ENCODE assay signal across 9 cellular contexts in the genomic region with DNA sequence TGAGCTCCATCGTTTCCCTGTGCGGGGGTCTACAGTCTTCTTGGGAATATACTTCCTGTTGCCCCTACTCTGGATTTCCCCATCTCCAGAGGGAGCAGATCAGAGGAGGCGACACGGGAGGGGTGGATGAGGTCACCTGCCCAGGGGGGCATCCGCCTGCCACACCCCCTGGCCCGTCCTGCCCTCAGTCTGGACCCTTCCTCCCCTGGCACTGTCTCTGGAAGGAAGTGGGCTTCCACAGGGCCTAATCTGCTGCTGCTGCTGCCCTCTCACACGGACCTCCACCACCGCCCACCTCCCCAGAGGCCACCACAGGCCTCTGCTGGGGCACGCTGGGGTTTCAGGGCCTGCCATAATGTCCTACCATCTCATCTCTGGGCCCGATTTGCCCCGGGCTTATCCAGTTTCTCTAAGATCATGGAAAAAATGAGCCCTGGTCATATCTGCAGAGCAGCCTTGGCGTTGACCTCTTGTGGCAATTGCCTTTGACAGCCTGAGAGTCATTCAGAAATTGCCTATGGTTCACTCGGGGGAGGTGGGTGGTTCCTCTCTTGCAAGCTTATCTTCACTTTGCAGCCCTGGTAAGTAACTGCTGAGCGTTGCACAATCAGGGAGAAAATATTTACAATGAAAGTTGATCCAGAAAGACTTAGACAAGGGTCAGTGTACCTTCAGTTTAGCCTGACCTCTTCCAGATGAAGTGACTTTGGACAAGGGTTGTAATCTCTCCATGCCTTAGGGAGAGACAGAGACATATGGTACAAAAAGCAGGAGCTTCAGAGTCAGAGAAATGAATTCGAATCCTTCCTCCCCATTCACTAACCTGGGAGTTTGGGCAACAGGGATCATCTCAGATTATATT.
DNase-seq lines count a peak whose midpoint lies in the region; ATAC-seq and TF ChIP-seq lines count a peak whose summit lies in the region.
"Had no signal": no experiment of that assay in that cellular context is flagged by ENCODE, and none has a peak within 500 bp of the region (broad histone marks: within the 10 kb centered on the region; RNA-seq: fewer than 3 reads in every experiment).

No MANE protein-coding gene starts in this region.

- no peaks in the 10 kb centered on the region for H3K36me3 ChIP-seq in skeletal muscle tissue (ENCODE audit: control insufficient read depth in 3 of 3, insufficient read depth in 3 of 3, low read length in 3 of 3)

- H3K9me3 Mint-ChIP-seq in HFFc6: no peaks in the 10 kb centered on the region

- no peaks in the 10 kb centered on the region for H3K27me3 ChIP-seq in skeletal muscle tissue (ENCODE audit: control insufficient read depth in 3 of 3, insufficient read depth in 3 of 3, low read length in 3 of 3)

- DNase-seq in GM13977 (ENCODE audit: low spot score) (peak; percentile 63), NOMO-1 treated with dmso at 0.1 percent for 144 hours (lab: John Stamatoyannopoulos, UW; ENCODE audit: unreplicated experiment) (peak; percentile 77), fibroblast of mammary gland (ENCODE audit: low read depth) (peak; percentile 42), HFFc6 (no peak)
- DNase-seq: stimulated activated naive CD4-positive, alpha-beta T cell treated with Interleukin-2 at 50 U/mL for 16 hours had no signal

- no peaks in the 10 kb centered on the region; the same call in none of the 2 replicates for H3K27me3 Mint-ChIP-seq in HFFc6 (ENCODE audit: insufficient read depth)

- H3K9ac ChIP-seq in skeletal muscle tissue (ENCODE audit: low read depth in 1 of 3, low read length in 3 of 3): peak overlapping the region in 1 of 3 donors; percentile 57

- H3K9me3 ChIP-seq in skeletal muscle tissue (ENCODE audit: control insufficient read depth in 3 of 3, low read length in 3 of 3): no peaks in the 10 kb centered on the region

- H3K36me3 Mint-ChIP-seq in HFFc6 (ENCODE audit: low read depth): no peaks in the 10 kb centered on the region

- no peak for ATAC-seq in HG03460 (IDR thresholded peaks at IDR 0.05; ENCODE audit: unreplicated experiment)
- ATAC-seq in HG03378 (IDR thresholded peaks at IDR 0.05; ENCODE audit: unreplicated experiment): no peak
- no peak for ATAC-seq in GM21390 (IDR thresholded peaks at IDR 0.05; ENCODE audit: unreplicated experiment)

- in situ Hi-C loops in GM13977 (cut with MboI; ENCODE audit: low pct_unique_long_range_greater_than_20kb, low sequenced_read_pairs, unreplicated experiment): no loop called here

- peaks cover 17% of the 10 kb centered on the region for H3K4me1 Mint-ChIP-seq in HFFc6 (ENCODE audit: low read depth)

- H3K4me3 ChIP-seq in fibroblast of mammary gland (ENCODE audit: control insufficient read depth, low read depth, low read length) (no peak overlapping the region), skeletal muscle tissue (ENCODE audit: low read length in 3 of 3) (no peak overlapping the region)

- TF ChIP-seq CTCF in GM13977 (IDR thresholded peaks at IDR 0.05; ENCODE audit: extremely low read depth, insufficient read depth, missing control alignments) (no peak), fibroblast of mammary gland (conservative IDR thresholded peaks at IDR 0.05; ENCODE audit: control insufficient read depth, insufficient read depth, low read depth, low read length) (no peak), HFFc6 (IDR thresholded peaks at IDR 0.05) (no peak)

- no peak overlapping the region for H3K4me3 Mint-ChIP-seq in HFFc6

- H3K27ac ChIP-seq in skeletal muscle tissue (ENCODE audit: low read depth, low read length): peak overlapping the region; percentile 22

- no peak overlapping the region for H3K27ac Mint-ChIP-seq in HFFc6

- H3K4me1 ChIP-seq in skeletal muscle tissue (ENCODE audit: control insufficient read depth in 3 of 3, insufficient read depth in 3 of 3, low read length in 3 of 3): peaks cover 28 to 33% (median 30%) of the 10 kb centered on the region in 3 donors
